In genomic region chr21:42187976-42188653, GRCh38 we compare ENCODE assay signal across 7 cellular contexts.
A peak's percentile ranks its signal among the peaks of the same experiment; 100 is the strongest.
DNase-seq lines count a peak whose midpoint lies in the region; ATAC-seq lines count a peak whose summit lies in the region.

No MANE protein-coding gene starts in this region.

- H3K36me3 ChIP-seq in effector memory CD4-positive, alpha-beta T cell (ENCODE audit: control insufficient read depth, insufficient read depth, low read length): no peaks in the 10 kb centered on the region

- peak overlapping the region; percentile 44 for H3K4me3 ChIP-seq in effector memory CD4-positive, alpha-beta T cell (ENCODE audit: insufficient read depth, low read depth, low read length, poor library complexity, severe bottlenecking)

- no peaks in the 10 kb centered on the region for H3K27me3 ChIP-seq in effector memory CD4-positive, alpha-beta T cell (replicated peaks; ENCODE audit: control insufficient read depth, insufficient read depth, low read length, poor library complexity, severe bottlenecking)

- peak overlapping the region; percentile 88 for H3K27ac ChIP-seq in effector memory CD4-positive, alpha-beta T cell (ENCODE audit: insufficient read depth, low read length, poor library complexity, severe bottlenecking)

- no peaks in the 10 kb centered on the region for H3K9me3 ChIP-seq in effector memory CD4-positive, alpha-beta T cell (ENCODE audit: control insufficient read depth, low read length)

- peak; percentile 50 to 55 for DNase-seq in activated CD4-positive, alpha-beta T cell treated with anti-CD3 and anti-CD28 coated beads for 24 hours (ENCODE audit: low read depth in 2 of 2)
- peak; percentile 72 to 76 (median 75) for DNase-seq in effector memory CD4-positive, alpha-beta T cell
- DNase-seq in stimulated activated CD4-positive, alpha-beta T cell treated with anti-CD3 and anti-CD28 coated beads, Interleukin-15, amount 100 ng/mL, for 1 hour (ENCODE audit: low read depth in 1 of 2, low spot score in 1 of 2): peak; percentile 41 to 60
- DNase-seq in cerebellar cortex (ENCODE audit: low spot score) (no peak), NCI-H345 (lab: John Stamatoyannopoulos, UW) (no peak)

- peaks cover 53% of the 10 kb centered on the region for H3K4me1 ChIP-seq in effector memory CD4-positive, alpha-beta T cell (ENCODE audit: control insufficient read depth, insufficient read depth, low read length, poor library complexity, severe bottlenecking)

- ATAC-seq in GM19395 (IDR thresholded peaks at IDR 0.05; ENCODE audit: unreplicated experiment) (peak; percentile 95), HG03442 (IDR thresholded peaks at IDR 0.05; ENCODE audit: unreplicated experiment) (peak; percentile 94)

Comparison
In these comparisons a context has a peak if more than half of its experiments do, and no peak if none do; other contexts are left out.
1. DNase-seq: peak in activated CD4-positive, alpha-beta T cell treated with anti-CD3 and anti-CD28 coated beads for 24 hours (2 of 2), effector memory CD4-positive, alpha-beta T cell (3 of 3) and stimulated activated CD4-positive, alpha-beta T cell treated with anti-CD3 and anti-CD28 coated beads, Interleukin-15, amount 100 ng/mL, for 1 hour (2 of 2); none in cerebellar cortex (single experiment) and NCI-H345 (single experiment).